In the genomic region with DNA sequence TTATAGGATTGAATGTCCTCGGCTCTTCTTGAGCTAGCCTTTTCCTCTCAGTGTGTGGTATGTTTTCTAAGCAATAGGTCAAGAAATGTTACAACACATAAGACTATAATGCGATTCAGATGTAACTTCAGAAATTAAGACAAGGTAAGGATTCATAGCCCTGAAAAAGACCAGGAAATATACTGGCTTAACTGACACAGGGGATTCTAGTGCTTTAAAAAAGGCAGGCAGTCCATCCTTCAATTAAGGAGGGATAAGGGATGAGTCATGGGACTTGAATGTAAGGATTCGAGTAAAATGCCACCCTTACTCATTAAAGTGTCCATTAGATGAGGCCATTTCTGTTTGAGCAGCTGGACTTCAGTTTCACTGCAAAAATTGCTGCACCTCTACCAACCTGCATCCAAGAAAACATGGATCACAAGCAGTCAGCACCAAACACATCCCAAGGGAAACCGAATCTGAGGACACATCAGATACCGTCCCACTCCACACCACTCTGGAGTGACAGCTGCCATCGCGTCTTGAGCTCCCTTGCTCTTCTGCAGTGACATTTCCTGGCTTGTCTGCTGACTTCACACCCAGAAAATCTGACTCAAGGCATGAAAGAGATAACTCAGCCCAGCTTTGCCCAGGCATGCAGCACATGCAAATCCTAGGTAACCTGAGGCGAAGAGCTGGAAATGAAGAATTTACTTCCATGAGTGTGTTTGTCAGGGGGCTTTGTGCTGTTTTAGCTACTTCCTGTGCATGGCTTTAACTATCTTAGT, we compare ENCODE assay signal across 13 cellular contexts. TPM values are rescaled to one million over a fixed set of nuclear protein-coding genes. Genes with fewer than 3 reads are reported as not detected.
DNase-seq lines count a peak whose midpoint lies in the region; ATAC-seq and TF ChIP-seq lines count a peak whose summit lies in the region.
"Had no signal": no experiment of that assay in that cellular context is flagged by ENCODE, and none has a peak within 500 bp of the region (broad histone marks: within the 10 kb centered on the region; RNA-seq: fewer than 3 reads in every experiment).

No MANE protein-coding gene starts in this region.

- DNase-seq in A172 (ENCODE audit: low spot score) (peak; percentile 82), HS-27A (ENCODE audit: low read depth) (peak; percentile 78), RWPE2 (ENCODE audit: low spot score) (no peak), foreskin fibroblast (peak; percentile 36 to 60), thyroid gland (no peak), NCI-H1436 (lab: John Stamatoyannopoulos, UW) (no peak), neural progenitor cell (ENCODE audit: low spot score) (no peak)
- DNase-seq: activated T-cell treated with anti-CD3 and anti-CD28 coated beads for 4 hours; amygdala; effector memory CD4-positive, alpha-beta T cell; NCI-H187 treated with DMSO at 0.1 percent for 48 hours; OCI-M1 had no signal

- peaks cover 2% of the 10 kb centered on the region for H3K9me3 Mint-ChIP-seq in neural progenitor cell

- TF ChIP-seq CTCF in RWPE2 (IDR thresholded peaks at IDR 0.05; ENCODE audit: poor library complexity, severe bottlenecking): no peak
- TF ChIP-seq CTCF in foreskin fibroblast (IDR thresholded peaks at IDR 0.05; ENCODE audit: low read depth, low read length): no peak
- TF ChIP-seq CTCF in thyroid gland (IDR thresholded peaks at IDR 0.05): no peak
- TF ChIP-seq CTCF in neural progenitor cell (IDR thresholded peaks at IDR 0.05): no peak

- intact Hi-C loops in thyroid gland (cut with DNase I): no loop called here

- H3K4me1 ChIP-seq in RWPE2 (ENCODE audit: insufficient read depth, poor library complexity, severe bottlenecking) (peaks cover 36% of the 10 kb centered on the region), thyroid gland (no peaks in the 10 kb centered on the region), neural progenitor cell (peaks cover 33% of the 10 kb centered on the region)

- TF ChIP-seq POLR2A in thyroid gland (IDR thresholded peaks at IDR 0.05): no peak

- H3K27me3 Mint-ChIP-seq in neural progenitor cell (ENCODE audit: insufficient read depth, low read depth): peaks cover 2% of the 10 kb centered on the region

- 83 to 84% methylated on average over 8 of the region's 8 CpGs for WGBS in thyroid gland, 2 donors

- H3K36me3 Mint-ChIP-seq in neural progenitor cell: no peaks in the 10 kb centered on the region

- H3K9ac ChIP-seq in neural progenitor cell: no peak overlapping the region

- peaks cover 39% of the 10 kb centered on the region for H3K4me1 Mint-ChIP-seq in neural progenitor cell

- H3K27ac ChIP-seq in RWPE2 (ENCODE audit: poor library complexity, severe bottlenecking): peak overlapping the region; percentile 69
- no peak overlapping the region for H3K27ac ChIP-seq in thyroid gland
- no peak overlapping the region for H3K27ac ChIP-seq in neural progenitor cell

- H3K27me3 ChIP-seq in RWPE2 (ENCODE audit: insufficient read depth, poor library complexity, severe bottlenecking) (no peaks in the 10 kb centered on the region), thyroid gland (no peaks in the 10 kb centered on the region), neural progenitor cell (no peaks in the 10 kb centered on the region)

- H2AFZ ChIP-seq in neural progenitor cell (replicated peaks): no peak overlapping the region

- no peaks in the 10 kb centered on the region for H3K79me2 ChIP-seq in neural progenitor cell (ENCODE audit: low read depth)

- H3K4me2 ChIP-seq in neural progenitor cell: no peak overlapping the region

- H4K20me1 ChIP-seq in neural progenitor cell (ENCODE audit: low read depth): no peaks in the 10 kb centered on the region

- no peak overlapping the region for H3K4me3 ChIP-seq in RWPE2 (ENCODE audit: severe bottlenecking)
- no peak overlapping the region for H3K4me3 ChIP-seq in foreskin fibroblast (ENCODE audit: low read depth in 1 of 2, low read length in 2 of 2)
- no peak overlapping the region for H3K4me3 ChIP-seq in thyroid gland (replicated peaks in 1 of 3)
- no peak overlapping the region for H3K4me3 ChIP-seq in neural progenitor cell

- no peak overlapping the region for H3K4me3 Mint-ChIP-seq in neural progenitor cell

- H3F3A ChIP-seq in neural progenitor cell (ENCODE audit: low read depth): no peaks in the 10 kb centered on the region

- H3K36me3 ChIP-seq in RWPE2 (ENCODE audit: low read depth): no peaks in the 10 kb centered on the region
- no peaks in the 10 kb centered on the region for H3K36me3 ChIP-seq in thyroid gland
- H3K36me3 ChIP-seq in neural progenitor cell: no peaks in the 10 kb centered on the region

- ATAC-seq in RWPE2 (ENCODE audit: low read depth) (peak; percentile 87), HG02970 (IDR thresholded peaks at IDR 0.05; ENCODE audit: low FRiP score, unreplicated experiment) (no peak)

- H3K9me3 ChIP-seq in RWPE2 (ENCODE audit: severe bottlenecking) (no peaks in the 10 kb centered on the region), thyroid gland (no peaks in the 10 kb centered on the region), neural progenitor cell (ENCODE audit: low read depth) (no peaks in the 10 kb centered on the region)

- H3K27ac Mint-ChIP-seq in neural progenitor cell: no peak overlapping the region

RNA-seq across cellular contexts. Expression of gene NGF, which starts 37.8 kb away (rescaled TPM):
- total RNA-seq in A172 (2014; rRNA removed; shearing (Covaris generic)): 1.7 and 2.8 TPM in 2 replicates
- total RNA-seq in thyroid gland (1 to 10 TPM in 3 of 4 donors, not detected in 1; 2.8 to 4.0 (median 3.2) TPM), neural progenitor cell (ENCODE audit: low replicate concordance) (not detected in 2 replicates)

Comparison
In these comparisons a context has a peak if more than half of its experiments do, and no peak if none do; other contexts are left out.
1. DNase-seq: peak in A172 (single experiment), HS-27A (single experiment) and foreskin fibroblast (2 of 2); none in RWPE2 (single experiment), thyroid gland (0 of 2), NCI-H1436 (single experiment) and neural progenitor cell (single experiment).